In the genomic region with DNA sequence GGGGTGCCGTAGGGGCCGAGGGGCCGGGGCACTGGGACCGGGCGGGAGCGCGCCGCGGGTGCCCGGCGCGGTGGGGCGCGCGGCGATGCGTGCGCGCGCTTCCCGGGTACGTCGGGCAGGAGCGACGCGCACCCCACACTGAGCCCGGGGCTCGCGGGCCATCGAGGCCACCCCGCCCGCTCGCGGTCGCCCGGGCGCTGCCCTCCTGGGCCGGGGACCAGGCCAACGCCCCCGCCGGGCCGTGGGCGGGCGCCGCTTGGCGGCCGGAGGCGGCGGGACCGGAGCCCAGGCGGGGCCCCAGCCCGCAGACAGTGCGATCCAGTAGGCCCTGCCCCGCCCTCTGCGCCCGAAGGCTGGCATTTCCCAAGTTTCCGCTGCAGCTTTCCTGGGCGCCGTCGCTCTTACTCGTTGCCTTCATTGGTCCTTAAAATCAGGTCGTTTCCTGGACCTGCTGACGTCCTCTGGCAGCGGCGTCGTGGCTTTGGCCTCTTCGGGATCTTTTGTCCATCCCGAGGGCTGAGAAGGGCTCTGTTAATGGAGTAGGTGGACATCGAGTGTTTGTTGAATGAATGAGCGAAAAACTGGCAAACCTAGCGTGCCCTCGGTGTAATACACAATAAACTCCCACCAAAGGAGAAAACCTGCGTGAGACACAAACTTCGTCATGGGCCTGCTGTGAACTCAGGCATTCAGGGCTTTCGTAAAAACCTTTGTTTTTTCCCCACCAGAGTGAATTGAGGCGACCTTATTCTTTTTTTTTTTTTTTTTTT, we compare ENCODE assay signal across 8 cellular contexts. TPM values are rescaled to one million over a fixed set of nuclear protein-coding genes. Genes with fewer than 3 reads are reported as not detected.
A peak's percentile ranks its signal among the peaks of the same experiment; 100 is the strongest.
DNase-seq lines count a peak whose midpoint lies in the region; ATAC-seq and TF ChIP-seq lines count a peak whose summit lies in the region.

No MANE protein-coding gene starts in this region.

- DNase-seq in COLO668 (lab: John Stamatoyannopoulos, UW; ENCODE audit: unreplicated experiment) (peak; percentile 76), NCI-H1105 (lab: John Stamatoyannopoulos, UW) (peak; percentile 59), adipocyte (ENCODE audit: low read depth) (peak; percentile 93), glutamatergic neuron (peak; percentile 52), nucleus accumbens (lab: John Stamatoyannopoulos, UW) (peak in 29 of 56 donors; percentile 13 to 74 (median 32)), NCI-H1694 treated with DMSO at 0.1 percent for 48 hours (lab: John Stamatoyannopoulos, UW) (no peak), erythroblast (lab: John Stamatoyannopoulos, UW) (no peak)

- H3K27me3 ChIP-seq in adipocyte (replicated peaks; ENCODE audit: control insufficient read depth, insufficient read depth, low read length) = no peaks in the 10 kb centered on the region

- peak overlapping the region; percentile 91 for H3K27ac Mint-ChIP-seq in glutamatergic neuron (ENCODE audit: unreplicated experiment)

- peaks cover 2% of the 10 kb centered on the region for H3K9me3 Mint-ChIP-seq in glutamatergic neuron (ENCODE audit: unreplicated experiment)

- no peak for TF ChIP-seq POLR2A in erythroblast (IDR thresholded peaks at IDR 0.05; ENCODE audit: low read length)

- peaks cover 46% of the 10 kb centered on the region for H3K4me1 ChIP-seq in adipocyte (ENCODE audit: control insufficient read depth, insufficient read depth, low read length)

- no peaks in the 10 kb centered on the region for H3K9me3 ChIP-seq in adipocyte (ENCODE audit: control insufficient read depth, low read length)

- H3K9ac ChIP-seq in adipocyte (ENCODE audit: low read length) = peak overlapping the region; percentile 87

- H3K27me3 Mint-ChIP-seq in glutamatergic neuron (ENCODE audit: unreplicated experiment) = peaks cover 4% of the 10 kb centered on the region

- no peak for ATAC-seq in GM19463 (IDR thresholded peaks at IDR 0.05; ENCODE audit: unreplicated experiment)

- H3K36me3 Mint-ChIP-seq in glutamatergic neuron (ENCODE audit: unreplicated experiment) = no peaks in the 10 kb centered on the region

- no peak for TF ChIP-seq CTCF in glutamatergic neuron (IDR thresholded peaks at IDR 0.05; ENCODE audit: partially characterized antibody, unreplicated experiment)

- peak overlapping the region; percentile 96 for H3K4me3 Mint-ChIP-seq in glutamatergic neuron (ENCODE audit: unreplicated experiment)

- H3K4me3 ChIP-seq in adipocyte (ENCODE audit: low read length) = peak overlapping the region; percentile 83

- H3K36me3 ChIP-seq in adipocyte (ENCODE audit: control insufficient read depth, insufficient read depth, low read length, severe bottlenecking) = peaks cover 15% of the 10 kb centered on the region

- peaks cover 14% of the 10 kb centered on the region for H3K4me1 Mint-ChIP-seq in glutamatergic neuron (ENCODE audit: low read depth, unreplicated experiment)

RNA-seq across cellular contexts. Expression of a gene that starts 0.6 kb away (rescaled TPM):
- total RNA-seq in glutamatergic neuron (ENCODE audit: unreplicated experiment) = 15.0 TPM

Comparison
In these comparisons a context has a peak if more than half of its experiments do, and no peak if none do; other contexts are left out.
1. DNase-seq: peak in COLO668 (single experiment), NCI-H1105 (single experiment), adipocyte (single experiment), glutamatergic neuron (single experiment) and nucleus accumbens (29 of 56); none in NCI-H1694 treated with DMSO at 0.1 percent for 48 hours (single experiment) and erythroblast (0 of 2).